Comparison of ENCODE assay signal across 19 cellular contexts in the genomic region with DNA sequence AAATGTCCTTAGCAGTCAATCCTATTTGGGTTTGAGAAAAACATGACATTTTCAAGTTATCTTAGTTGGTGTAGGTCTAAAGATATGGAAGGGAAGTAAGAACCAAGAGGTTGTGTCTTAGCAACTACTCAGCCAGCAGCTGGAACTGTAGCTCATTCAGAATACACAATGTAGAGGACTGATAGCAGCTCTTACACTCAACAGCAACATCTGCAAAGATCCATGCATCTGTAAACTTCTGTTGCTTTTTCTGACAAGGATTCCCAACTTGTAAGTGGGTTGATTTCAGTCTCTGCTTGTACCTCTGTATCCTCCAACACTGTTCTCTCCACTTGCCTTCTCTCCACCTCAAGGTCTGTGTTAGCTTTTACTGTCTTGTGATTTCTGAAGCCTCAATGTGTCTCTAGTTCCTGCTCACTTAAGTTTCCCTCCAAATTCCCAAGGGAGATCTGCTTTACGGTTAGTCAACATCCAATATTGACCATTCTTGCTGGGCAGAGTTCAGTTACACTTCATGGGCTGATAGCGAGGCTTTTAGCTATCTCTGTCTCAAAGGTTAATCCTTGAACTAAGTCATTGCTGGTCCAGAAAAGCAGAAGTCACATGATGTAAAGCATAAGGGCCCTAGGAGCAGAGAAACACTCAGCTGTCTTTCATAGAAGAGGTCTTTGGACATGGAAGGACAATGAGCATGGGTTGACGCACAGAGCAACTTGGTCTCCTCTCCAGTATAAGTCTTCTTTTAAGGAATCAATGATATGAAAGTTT.
DNase-seq lines count a peak whose midpoint lies in the region; ATAC-seq, FAIRE-seq and TF ChIP-seq lines count a peak whose summit lies in the region.
"Had no signal": no experiment of that assay in that cellular context is flagged by ENCODE, and none has a peak within 500 bp of the region (broad histone marks: within the 10 kb centered on the region; RNA-seq: fewer than 3 reads in every experiment).

No MANE protein-coding gene starts in this region.

- FAIRE-seq in GM18507 (lab: Jason Lieb, UNC) (peak; percentile 24), D721Med (lab: Jason Lieb, UNC) (no peak)
- FAIRE-seq: A204.1, G401.6 had no signal

- peaks cover 13% of the 10 kb centered on the region for H3K4me1 ChIP-seq in hepatocyte (ENCODE audit: insufficient read depth)
- H3K4me1 ChIP-seq: BLaER1 had no signal

- H4K20me1 ChIP-seq in hepatocyte (ENCODE audit: insufficient read depth, poor library complexity, severe bottlenecking): no peaks in the 10 kb centered on the region
- H4K20me1 ChIP-seq: BLaER1 had no signal

- WGBS in hepatocyte (ENCODE audit: low lambda C conversion rate, missing lambda C conversion rate): 52% methylated on average over 3 of the region's 3 CpGs

- no peak overlapping the region for H3K4me3 ChIP-seq in hepatocyte
- H3K4me3 ChIP-seq: BLaER1 had no signal

- ATAC-seq in HG02759 (IDR thresholded peaks at IDR 0.05; ENCODE audit: unreplicated experiment): no peak

- no peaks in the 10 kb centered on the region for H3K79me2 ChIP-seq in hepatocyte

- no peak overlapping the region for H2AFZ ChIP-seq in hepatocyte

- no peaks in the 10 kb centered on the region for H3K9me3 ChIP-seq in hepatocyte (ENCODE audit: low read depth)
- H3K9me3 ChIP-seq: BLaER1 had no signal

- TF ChIP-seq CTCF in hepatocyte (IDR thresholded peaks at IDR 0.05; ENCODE audit: poor library complexity) (no peak), D721Med (IDR thresholded peaks at IDR 0.05; ENCODE audit: insufficient read depth, missing control alignments) (no peak)

- no peaks in the 10 kb centered on the region for H3K27me3 ChIP-seq in hepatocyte
- H3K27me3 ChIP-seq: BLaER1 had no signal

- DNase-seq in GM18507 (ENCODE audit: extremely low spot score, insufficient read length, low read depth) (no peak), NCI-H69 (lab: John Stamatoyannopoulos, UW) (peak; percentile 48), hepatocyte (ENCODE audit: low spot score) (peak; percentile 72), mucosa of gallbladder (ENCODE audit: low spot score) (peak; percentile 15), C1 segment of cervical spinal cord (lab: John Stamatoyannopoulos, UW) (no peak), UCSD-AML1 (lab: John Stamatoyannopoulos, UW; ENCODE audit: unreplicated experiment) (no peak), D721Med (ENCODE audit: insufficient read length, low spot score) (no peak)
- DNase-seq: CD8-positive, alpha-beta memory T cell; DND-41; GOT3; NCI-H1436 treated with DMSO at 0.1 percent for 48 hours; NCI-H2029 treated with DMSO at 0.1 percent for 48 hours; NCI-H226; NCI-H526 treated with DMSO at 0.1 percent for 48 hours had no signal

- peak overlapping the region; percentile 8 for H3K4me2 ChIP-seq in hepatocyte
- H3K4me2 ChIP-seq: BLaER1 had no signal

- no peaks in the 10 kb centered on the region for H3K9me2 ChIP-seq in hepatocyte (replicated peaks; ENCODE audit: insufficient read depth)

- H3K36me3 ChIP-seq in hepatocyte (replicated peaks; ENCODE audit: insufficient read depth, low read depth): no peaks in the 10 kb centered on the region
- H3K36me3 ChIP-seq: BLaER1 had no signal

- peak overlapping the region; percentile 89 for H3K27ac ChIP-seq in hepatocyte
- H3K27ac ChIP-seq: BLaER1, RWPE1 had no signal

Comparison
In these comparisons a context has a peak if more than half of its experiments do, and no peak if none do; other contexts are left out.
1. DNase-seq: peak in NCI-H69 (single experiment), hepatocyte (single experiment) and mucosa of gallbladder (single experiment); none in GM18507 (single experiment), C1 segment of cervical spinal cord (0 of 14), UCSD-AML1 (single experiment) and D721Med (single experiment).